Comparison of ENCODE assay signal across 8 cellular contexts in the genomic region with DNA sequence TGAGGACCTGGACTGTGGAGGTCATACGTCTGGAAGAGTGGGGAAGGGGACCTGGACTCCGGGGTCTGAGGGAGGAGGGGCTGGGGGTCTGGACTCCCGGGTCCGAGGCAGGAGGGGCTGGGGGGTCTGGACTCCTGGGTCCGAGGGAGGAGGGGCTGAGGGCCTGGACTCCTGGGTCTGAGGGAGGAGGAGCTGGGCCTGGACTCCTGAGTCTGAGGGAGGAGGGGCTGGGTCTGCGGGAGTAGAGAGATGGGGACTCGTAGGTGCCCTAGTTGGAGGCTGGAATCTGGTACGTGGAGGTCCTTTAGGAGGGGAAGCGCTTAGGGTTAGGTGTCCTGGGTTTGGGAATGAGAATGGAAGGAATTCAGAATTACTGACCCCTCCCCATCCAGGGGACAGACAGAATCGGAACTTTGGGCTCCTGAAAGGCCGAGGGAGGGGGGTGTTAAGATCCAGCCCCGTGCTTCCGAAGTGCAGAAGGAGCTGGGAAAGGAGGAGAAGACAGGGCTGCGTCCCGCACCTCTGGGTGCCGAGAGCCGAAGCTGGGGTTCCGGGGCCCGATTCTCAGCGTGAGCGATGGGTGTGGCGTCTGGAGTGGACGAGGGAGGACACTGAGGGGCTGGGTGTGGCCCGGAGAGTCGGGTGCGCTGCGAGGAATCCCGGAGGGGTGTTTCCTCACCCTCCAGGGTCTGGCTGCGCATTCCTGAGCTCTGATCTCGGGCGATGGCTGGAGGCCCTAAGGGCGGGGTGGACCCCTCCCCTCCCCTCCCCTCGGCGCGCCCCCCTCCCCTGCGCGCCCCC. TPM values are rescaled to one million over a fixed set of nuclear protein-coding genes. Genes with fewer than 3 reads are reported as not detected.
A peak's percentile ranks its signal among the peaks of the same experiment; 100 is the strongest.
DNase-seq lines count a peak whose midpoint lies in the region; ATAC-seq and TF ChIP-seq lines count a peak whose summit lies in the region.

No MANE protein-coding gene starts in this region.

- no peaks in the 10 kb centered on the region for H3K27me3 ChIP-seq in Peyer's patch
- no peaks in the 10 kb centered on the region for H3K27me3 ChIP-seq in iPS-18a (ENCODE audit: control insufficient read depth, insufficient read depth, low read length)
- H3K27me3 ChIP-seq in gastrocnemius medialis, result peaks cover 6 to 34% (median 23%) of the 10 kb centered on the region in 3 donors

- H3K27ac ChIP-seq in Peyer's patch (peak overlapping the region; percentile 81 to 93 (median 91)), iPS-18a (ENCODE audit: low read length) (peak overlapping the region; percentile 92), gastrocnemius medialis (peak overlapping the region; percentile 83 to 92 (median 86))

- peaks cover 0 to 54% (median 1%) of the 10 kb centered on the region in 4 donors for H3K4me1 ChIP-seq in Peyer's patch
- H3K4me1 ChIP-seq in iPS-18a (ENCODE audit: control insufficient read depth, low read depth, low read length), result peaks cover 14% of the 10 kb centered on the region
- H3K4me1 ChIP-seq in gastrocnemius medialis, result peaks cover 4 to 16% of the 10 kb centered on the region in 2 donors

- TF ChIP-seq CTCF in GM12875 (IDR thresholded peaks at IDR 0.05; ENCODE audit: borderline replicate concordance, insufficient read depth, low read depth, low read length) (no peak), Peyer's patch (IDR thresholded peaks at IDR 0.05) (no peak), astrocyte of the spinal cord (IDR thresholded peaks at IDR 0.05; ENCODE audit: low read depth, low read length) (no peak), gastrocnemius medialis (IDR thresholded peaks at IDR 0.05 in 4 of 5, conservative IDR thresholded peaks at IDR 0.05 in 1 of 5) (no peak)

- intact Hi-C loops in gastrocnemius medialis (cut with DNase I; ENCODE audit: low total_unique reads), result no loop called here

- DNase-seq in Peyer's patch, result peak in 2 of 3 donors; percentile 70 to 72
- peak; percentile 53 for DNase-seq in astrocyte of the spinal cord (ENCODE audit: low read depth, low spot score)
- no peak for DNase-seq in gastrocnemius medialis

- H3K4me3 ChIP-seq in GM12875 (ENCODE audit: low read depth, low read length), result peak overlapping the region; percentile 51
- peak overlapping the region; percentile 58 to 73 (median 69) for H3K4me3 ChIP-seq in Peyer's patch
- peak overlapping the region; percentile 60 for H3K4me3 ChIP-seq in astrocyte of the spinal cord (ENCODE audit: low read depth, low read length)
- peak overlapping the region; percentile 90 for H3K4me3 ChIP-seq in iPS-18a (ENCODE audit: low read length)
- peak overlapping the region; percentile 64 to 70 (median 67) for H3K4me3 ChIP-seq in gastrocnemius medialis

- in situ Hi-C loops in astrocyte of the spinal cord (cut with HindIII; ENCODE audit: low sequenced_read_pairs), result no loop called here
- in situ Hi-C loops in gastrocnemius medialis (cut with MboI; ENCODE audit: low sequenced_read_pairs in 4 of 4), result no loop called here

- H3K9ac ChIP-seq in iPS-18a (ENCODE audit: low read length), result peak overlapping the region; percentile 97

- TF ChIP-seq POLR2A in Peyer's patch (IDR thresholded peaks at IDR 0.05), result no peak
- TF ChIP-seq POLR2A in gastrocnemius medialis (IDR thresholded peaks at IDR 0.05), result no peak

- H3K9me3 ChIP-seq in Peyer's patch (no peaks in the 10 kb centered on the region), iPS-18a (ENCODE audit: control insufficient read depth, low read depth, low read length) (no peaks in the 10 kb centered on the region), gastrocnemius medialis (no peaks in the 10 kb centered on the region)

- H3K36me3 ChIP-seq in Peyer's patch, result peaks cover 0 to 6% (median 0%) of the 10 kb centered on the region in 3 donors
- peaks cover 9% of the 10 kb centered on the region for H3K36me3 ChIP-seq in iPS-18a (ENCODE audit: control insufficient read depth, low read depth, low read length)
- no peaks in the 10 kb centered on the region for H3K36me3 ChIP-seq in gastrocnemius medialis

- ATAC-seq in gastrocnemius medialis (no peak), GM18502 (IDR thresholded peaks at IDR 0.05; ENCODE audit: poor library complexity, unreplicated experiment) (no peak), GM19035 (IDR thresholded peaks at IDR 0.05; ENCODE audit: unreplicated experiment) (no peak), GM18498 (IDR thresholded peaks at IDR 0.05; ENCODE audit: unreplicated experiment) (no peak)

RNA-seq across cellular contexts. Expression of a gene that starts 0.6 kb away (rescaled TPM):
- total RNA-seq in Peyer's patch, result 10 to 100 TPM; 11.4 to 52.8 (median 32.5) TPM
- 10 to 100 TPM in 2 of 4 donors, 1 to 10 TPM in 2; 4.5 to 12.6 (median 8.8) TPM for total RNA-seq in gastrocnemius medialis

RNA-seq across cellular contexts. Expression of a gene that starts 13.7 kb away (rescaled TPM):
- total RNA-seq in Peyer's patch (1 to 10 TPM in 1 of 4 donors, under 1 TPM in 1, not detected in 2; 0.47 to 2.5 TPM), gastrocnemius medialis (not detected)

RNA-seq across cellular contexts. Expression of a gene that starts 40.8 kb away (rescaled TPM):
- not detected for total RNA-seq in Peyer's patch
- not detected for total RNA-seq in gastrocnemius medialis

RNA-seq across cellular contexts. Expression of a gene that starts 44.2 kb away (rescaled TPM):
- total RNA-seq in Peyer's patch, result under 1 TPM in 1 of 4 donors, not detected in 3; 0.67 TPM
- total RNA-seq in gastrocnemius medialis, result under 1 TPM in 3 of 4 donors, not detected in 1; 0.31 to 0.52 (median 0.35) TPM

Comparison
In these comparisons a context has a peak if more than half of its experiments do, and no peak if none do; other contexts are left out.
1. DNase-seq: peak in Peyer's patch (2 of 3) and astrocyte of the spinal cord (single experiment); none in gastrocnemius medialis (0 of 2).
2. Peak in every context shown above with its lines, with median percentiles within 50 percentile points of each other: H3K4me3 ChIP-seq and H3K27ac ChIP-seq.